In the genomic region with DNA sequence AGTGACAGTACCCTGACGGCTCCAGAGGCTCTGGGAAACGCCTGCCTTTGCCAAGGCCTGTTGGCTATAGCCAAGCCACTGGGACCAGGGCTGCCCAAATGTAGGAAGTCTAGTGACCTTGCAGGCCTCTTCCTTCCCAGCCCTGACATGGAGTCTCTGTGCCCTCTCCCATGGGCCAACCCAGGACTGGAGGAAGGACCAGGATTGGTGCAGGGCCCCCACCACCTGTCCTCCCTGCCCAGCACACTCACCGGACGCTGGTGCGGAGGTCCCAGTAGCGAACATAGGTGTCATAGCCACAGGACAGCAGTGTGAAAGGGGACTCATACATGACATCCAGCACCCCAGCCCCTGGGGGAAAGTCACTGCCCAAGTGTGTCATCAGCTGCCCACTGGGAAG, we compare ENCODE assay signal across 15 cellular contexts.
"Had no signal": no experiment of that assay in that cellular context is flagged by ENCODE, and none has a peak within 500 bp of the region (broad histone marks: within the 10 kb centered on the region; RNA-seq: fewer than 3 reads in every experiment).

No MANE protein-coding gene starts in this region.

- H3K4me1 Mint-ChIP-seq: T-cell had no signal

- DNase-seq: activated gamma-delta T cell treated with Interleukin-2 at 50 U/mL for 16 hours; activated T-cell treated with anti-CD3 and anti-CD28 coated beads, Interleukin-2, amount 50 U/mL, for 4 hours; amygdala; glutamatergic neuron; mucosa of descending colon; psoas muscle; stimulated activated CD4-positive, alpha-beta T cell treated with anti-CD3 and anti-CD28 coated beads, Interleukin-12 subunit alpha, Interleukin-12 subunit beta, amount 100 ng/mL, for 4 hours; stimulated activated naive CD8-positive, alpha-beta T cell treated with anti-CD3 and anti-CD28 coated beads, Interleukin-15, amount 100 ng/mL, for 72 hours; T-cell; T1000 had no signal

- H3K4me3 Mint-ChIP-seq: activated T-cell treated with anti-CD3 and anti-CD28 coated beads, Interleukin-2, amount 50 U/mL, for 4 hours; nephron; stimulated activated naive CD8-positive, alpha-beta T cell treated with anti-CD3 and anti-CD28 coated beads, Interleukin-15, amount 100 ng/mL, for 72 hours; T-cell had no signal

- H3K9me3 ChIP-seq: mucosa of descending colon, psoas muscle, thoracic aorta had no signal

- H3K27ac ChIP-seq: dorsolateral prefrontal cortex, psoas muscle, thoracic aorta had no signal

- H3K9me3 Mint-ChIP-seq: activated T-cell treated with anti-CD3 and anti-CD28 coated beads, Interleukin-2, amount 50 U/mL, for 4 hours; brain; nephron; stimulated activated naive CD8-positive, alpha-beta T cell treated with anti-CD3 and anti-CD28 coated beads, Interleukin-15, amount 100 ng/mL, for 72 hours; T-cell had no signal

- H3K27me3 Mint-ChIP-seq: stimulated activated naive CD8-positive, alpha-beta T cell treated with anti-CD3 and anti-CD28 coated beads, Interleukin-15, amount 100 ng/mL, for 72 hours; T-cell had no signal

- H3K27me3 ChIP-seq: dorsolateral prefrontal cortex had no signal

- H3K4me1 ChIP-seq: psoas muscle had no signal

- ATAC-seq: esophagus mucosa had no signal

- H3K27ac Mint-ChIP-seq: nephron had no signal

- H3K4me3 ChIP-seq: dorsolateral prefrontal cortex, mucosa of descending colon, psoas muscle, thoracic aorta had no signal
